In genomic region chr2:102619414-102620319, GRCh38 we compare ENCODE assay signal across 8 cellular contexts. TPM values are rescaled to one million over a fixed set of nuclear protein-coding genes. Genes with fewer than 3 reads are reported as not detected.
A peak's percentile ranks its signal among the peaks of the same experiment; 100 is the strongest.
DNase-seq lines count a peak whose midpoint lies in the region; ATAC-seq and TF ChIP-seq lines count a peak whose summit lies in the region.
"Had no signal": no experiment of that assay in that cellular context is flagged by ENCODE, and none has a peak within 500 bp of the region (broad histone marks: within the 10 kb centered on the region; RNA-seq: fewer than 3 reads in every experiment).

A gene with protein sequence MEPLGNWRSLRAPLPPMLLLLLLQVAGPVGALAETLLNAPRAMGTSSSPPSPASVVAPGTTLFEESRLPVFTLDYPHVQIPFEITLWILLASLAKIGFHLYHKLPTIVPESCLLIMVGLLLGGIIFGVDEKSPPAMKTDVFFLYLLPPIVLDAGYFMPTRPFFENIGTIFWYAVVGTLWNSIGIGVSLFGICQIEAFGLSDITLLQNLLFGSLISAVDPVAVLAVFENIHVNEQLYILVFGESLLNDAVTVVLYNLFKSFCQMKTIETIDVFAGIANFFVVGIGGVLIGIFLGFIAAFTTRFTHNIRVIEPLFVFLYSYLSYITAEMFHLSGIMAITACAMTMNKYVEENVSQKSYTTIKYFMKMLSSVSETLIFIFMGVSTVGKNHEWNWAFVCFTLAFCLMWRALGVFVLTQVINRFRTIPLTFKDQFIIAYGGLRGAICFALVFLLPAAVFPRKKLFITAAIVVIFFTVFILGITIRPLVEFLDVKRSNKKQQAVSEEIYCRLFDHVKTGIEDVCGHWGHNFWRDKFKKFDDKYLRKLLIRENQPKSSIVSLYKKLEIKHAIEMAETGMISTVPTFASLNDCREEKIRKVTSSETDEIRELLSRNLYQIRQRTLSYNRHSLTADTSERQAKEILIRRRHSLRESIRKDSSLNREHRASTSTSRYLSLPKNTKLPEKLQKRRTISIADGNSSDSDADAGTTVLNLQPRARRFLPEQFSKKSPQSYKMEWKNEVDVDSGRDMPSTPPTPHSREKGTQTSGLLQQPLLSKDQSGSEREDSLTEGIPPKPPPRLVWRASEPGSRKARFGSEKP (plus strand): TSS chr2:102619553. CDS start chr2:102619849, 296 bp downstream.

- H3K36me3 ChIP-seq in liver (ENCODE audit: control insufficient read depth in 4 of 4, insufficient read depth in 3 of 4, low read depth in 1 of 4, low read length in 3 of 4) (no peaks in the 10 kb centered on the region), stomach (no peaks in the 10 kb centered on the region)

- TF ChIP-seq EP300 in stomach (IDR thresholded peaks at IDR 0.05), result no peak

- no peak for ATAC-seq in central memory CD8-positive, alpha-beta T cell (replicated peaks; ENCODE audit: extremely low read depth, poor library complexity, severe bottlenecking)
- ATAC-seq in HG02642 (IDR thresholded peaks at IDR 0.05; ENCODE audit: poor library complexity, unreplicated experiment), result no peak

- H3K4me1 ChIP-seq in liver (ENCODE audit: control insufficient read depth in 4 of 4, insufficient read depth in 4 of 4, low read length in 3 of 4) (peaks cover 9 to 18% (median 16%) of the 10 kb centered on the region in 4 donors), stomach (peaks cover 4 to 57% (median 24%) of the 10 kb centered on the region in 4 donors)

- 3% methylated on average over 85 of the region's 85 CpGs for WGBS in liver
- WGBS in stomach, 5 donors, result 1 to 9% (median 1%) methylated on average over 11 to 85 of the region's 85 CpGs

- no peak within 1 kb of the TSS for H3K27ac Mint-ChIP-seq in central memory CD8-positive, alpha-beta T cell (ENCODE audit: low read depth)

- no peaks in the 10 kb centered on the region for H3K9me3 ChIP-seq in liver (ENCODE audit: control insufficient read depth in 4 of 4, low read length in 3 of 4)
- H3K9me3 ChIP-seq in stomach, result no peaks in the 10 kb centered on the region

- peak; percentile 53 for DNase-seq in GM13976 (ENCODE audit: low spot score)
- peak; percentile 34 for DNase-seq in NCI-H526 treated with DMSO at 0.1 percent for 48 hours (lab: John Stamatoyannopoulos, UW)
- DNase-seq in central memory CD8-positive, alpha-beta T cell (ENCODE audit: low spot score in 2 of 2), result no peak
- DNase-seq in stomach, result peak; percentile 72
- no peak for DNase-seq in NCI-H187 treated with DMSO at 0.1 percent for 48 hours (lab: John Stamatoyannopoulos, UW)

- no peak for TF ChIP-seq POLR2A in stomach (IDR thresholded peaks at IDR 0.05)

- no peaks in the 10 kb centered on the region for H3K9me3 Mint-ChIP-seq in central memory CD8-positive, alpha-beta T cell

- H3K4me3 Mint-ChIP-seq in central memory CD8-positive, alpha-beta T cell, result peak within 1 kb of the TSS; percentile 66

- no peak for TF ChIP-seq CTCF in GM13976 (IDR thresholded peaks at IDR 0.05; ENCODE audit: borderline replicate concordance, control extremely low read depth, extremely low read depth, insufficient read depth, missing control alignments)
- TF ChIP-seq CTCF in liver (IDR thresholded peaks at IDR 0.05; ENCODE audit: low read depth, low read length, missing input control), result no peak
- TF ChIP-seq CTCF in stomach (IDR thresholded peaks at IDR 0.05), result no peak

- H3K4me1 Mint-ChIP-seq in central memory CD8-positive, alpha-beta T cell, result peaks cover 9% of the 10 kb centered on the region

- H3K27me3 ChIP-seq in liver (ENCODE audit: control insufficient read depth in 4 of 4, insufficient read depth in 4 of 4, low read length in 3 of 4), result peaks cover 0 to 12% (median 7%) of the 10 kb centered on the region in 4 donors
- H3K27me3 ChIP-seq in stomach, result peaks cover 0 to 49% (median 16%) of the 10 kb centered on the region in 3 donors

- H3K27ac ChIP-seq in liver (ENCODE audit: low read depth in 1 of 2, low read length in 2 of 2) (no peak within 1 kb of the TSS), stomach (peak within 1 kb of the TSS; percentile 80 to 91 (median 84))
- H3K27ac ChIP-seq: SK-N-MC had no signal

- no peak within 1 kb of the TSS for H3K9ac ChIP-seq in liver (ENCODE audit: low read depth in 1 of 2, low read length in 2 of 2)

- H3K36me3 Mint-ChIP-seq in central memory CD8-positive, alpha-beta T cell (ENCODE audit: insufficient read depth), result no peaks in the 10 kb centered on the region

- intact Hi-C loops in stomach (cut with DNase I; ENCODE audit: low total_unique reads), result no loop called here

- peaks cover 74% of the 10 kb centered on the region for H3K27me3 Mint-ChIP-seq in central memory CD8-positive, alpha-beta T cell

- no peak for TF ChIP-seq RAD21 in liver (IDR thresholded peaks at IDR 0.05)

- in situ Hi-C loops in GM13976 (cut with MboI; ENCODE audit: low sequenced_read_pairs, unreplicated experiment), result no loop called here

- peak within 1 kb of the TSS in 2 of 3 donors; percentile 50 to 60 for H3K4me3 ChIP-seq in liver (ENCODE audit: low read depth in 1 of 3, low read length in 3 of 3)
- H3K4me3 ChIP-seq in stomach, result peak within 1 kb of the TSS; percentile 41 to 75 (median 62)
- H3K4me3 ChIP-seq: SK-N-MC had no signal

TF ChIP-seq in liver, 16 proteins besides CTCF, POLR2A, EP300 and RAD21:
- TF ChIP-seq FOXA2 (IDR thresholded peaks at IDR 0.05) (no peak), EGR1 (IDR thresholded peaks at IDR 0.05; ENCODE audit: low read depth in 2 of 2) (no peak), NR2F2 (IDR thresholded peaks at IDR 0.05) (no peak), ATF3 (IDR thresholded peaks at IDR 0.05) (no peak), GABPA (IDR thresholded peaks at IDR 0.05 in 1 of 2, conservative IDR thresholded peaks at IDR 0.05 in 1 of 2) (no peak), FOXA1 (IDR thresholded peaks at IDR 0.05) (no peak), RXRA (IDR thresholded peaks at IDR 0.05) (no peak)

RNA-seq across cellular contexts. Expression of the gene that starts here (rescaled TPM):
- total RNA-seq in liver (under 1 TPM; under 0.01 to 0.05 TPM), stomach (10 to 100 TPM in 4 of 5 donors, 1 to 10 TPM in 1; 5.3 to 79.9 (median 56.7) TPM)
- polyA plus RNA-seq in liver (under 1 TPM in 1 of 2 donors, not detected in 1; 0.01 TPM), stomach (1 to 10 TPM; 2.4 to 5.4 (median 2.6) TPM)

Comparison
In these comparisons a context has a peak if more than half of its experiments do, and no peak if none do; other contexts are left out.
1. RNA of the gene that starts here (total RNA-seq): 5.3 to 79.9 TPM in stomach; under 0.01 to 0.05 TPM in liver; every median in the first group is over 4 times any median in the second.
2. DNase-seq: peak in GM13976 (single experiment), NCI-H526 treated with DMSO at 0.1 percent for 48 hours (single experiment) and stomach (single experiment); none in central memory CD8-positive, alpha-beta T cell (0 of 2) and NCI-H187 treated with DMSO at 0.1 percent for 48 hours (single experiment).
3. H3K27ac ChIP-seq: peak in stomach (5 of 5); none in liver (0 of 2).